ENCODE assay signal across 27 cellular contexts in the genomic region with DNA sequence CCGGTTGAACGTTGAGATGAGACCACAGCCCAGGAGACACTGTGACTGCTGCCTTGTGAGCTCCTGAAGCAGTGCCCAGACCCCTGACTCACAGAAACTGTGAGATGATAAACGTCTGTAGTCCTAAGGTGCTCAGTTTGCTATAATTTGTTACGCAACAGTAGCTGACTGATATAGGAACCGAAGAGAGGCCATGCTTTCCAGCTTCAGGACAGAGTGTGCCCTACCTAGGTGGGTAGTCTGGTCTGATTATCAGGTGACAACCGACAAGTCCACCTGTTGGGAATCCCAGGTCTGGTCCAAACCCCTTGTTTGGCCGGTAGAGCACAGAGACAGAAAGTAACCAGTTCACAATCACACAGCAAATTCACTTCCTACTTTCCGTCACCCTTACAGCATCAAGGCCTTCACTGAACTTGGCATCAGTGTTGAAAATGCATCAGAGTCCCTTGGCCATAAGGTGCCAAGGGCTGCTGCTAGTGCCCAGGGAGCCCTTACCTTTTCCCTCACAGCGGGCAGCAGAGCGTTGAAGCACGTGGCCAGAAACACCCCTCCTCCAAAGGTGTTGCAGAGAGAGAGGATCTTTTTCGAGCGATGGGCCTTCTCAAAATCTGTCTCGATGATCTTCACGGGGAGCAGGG. TPM values are rescaled to one million over a fixed set of nuclear protein-coding genes. Genes with fewer than 3 reads are reported as not detected.
DNase-seq lines count a peak whose midpoint lies in the region; ATAC-seq, FAIRE-seq and TF ChIP-seq lines count a peak whose summit lies in the region.
"Had no signal": no experiment of that assay in that cellular context is flagged by ENCODE, and none has a peak within 500 bp of the region (broad histone marks: within the 10 kb centered on the region; RNA-seq: fewer than 3 reads in every experiment).

No MANE protein-coding gene starts in this region.

- peaks cover 19% of the 10 kb centered on the region for H4K20me1 ChIP-seq in K562 (replicated peaks; ENCODE audit: control insufficient read depth, insufficient read depth, low read length)

- H3K9me1 ChIP-seq in K562 (ENCODE audit: control insufficient read depth, insufficient read depth, low read length): no peaks in the 10 kb centered on the region

- DNase-seq in K562 (ENCODE audit: extremely low read depth in 1 of 4, low spot score in 3 of 4): no peak
- no peak for DNase-seq in NCI-H2107 treated with DMSO at 0.1 percent for 48 hours (lab: John Stamatoyannopoulos, UW; ENCODE audit: unreplicated experiment)
- no peak for DNase-seq in NCI-H1436 treated with DMSO at 0.1 percent for 48 hours (lab: John Stamatoyannopoulos, UW)
- DNase-seq: activated CD4-positive, alpha-beta T cell treated with anti-CD3 and anti-CD28 coated beads, Interleukin-2, amount 50 U/mL, for 48 hours; activated CD4-positive, CD25-positive, alpha-beta regulatory T cell treated with anti-CD3 and anti-CD28 coated beads, Interleukin-2, amount 50 U/mL, for 72 hours; activated CD8-positive, alpha-beta memory T cell treated with anti-CD3 and anti-CD28 coated beads, Interleukin-2, amount 50 U/mL, for 4 hours; activated naive CD4-positive, alpha-beta T cell treated with anti-CD3 and anti-CD28 coated beads, Interleukin-2, amount 10 ng/mL, durations not matched to agents 7 days and 5 days; amygdala; DMS79; GDM1; H7; hippocampal formation; naive thymus-derived CD4-positive, alpha-beta T cell; NCI-H1417 treated with DMSO at 0.1 percent for 48 hours; NCI-H2081; NCI-H226; pancreas; Peyer's patch; SHP77 treated with DMSO at 0.1 percent for 48 hours; stimulated activated naive B cell treated with anti-CD40 and anti-IgM and Interleukin-4, amounts not matched to agents 10 μg/mL and 1 μg/mL and 100 μg/mL, for 72 hours; substantia nigra had no signal

- TF ChIP-seq POLR2A in K562 (conservative IDR thresholded peaks at IDR 0.05): no peak

- no peak for TF ChIP-seq RAD21 in K562 (CRISPR knock-in tag; conservative IDR thresholded peaks at IDR 0.05 in 1 of 2, IDR thresholded peaks at IDR 0.05 in 1 of 2)

- H3K4me3 ChIP-seq in HEK293 (ENCODE audit: low read depth, low read length): no peak overlapping the region
- H3K4me3 ChIP-seq in K562: no peak overlapping the region
- H3K4me3 ChIP-seq in neutrophil (ENCODE audit: low read depth in 1 of 2, low read length in 1 of 2): peak overlapping the region; percentile 13 to 32
- H3K4me3 ChIP-seq: BLaER1 treated with 17β-estradiol and CSF1 and Interleukin-3, amounts not matched to agents 10 nM and 100 nM; lung; pancreas; Peyer's patch had no signal

- TF ChIP-seq CTCF in HEK293 (tag by site-specific recombination; IDR thresholded peaks at IDR 0.05) (no peak), K562 (IDR thresholded peaks at IDR 0.05 in 2 of 3, conservative IDR thresholded peaks at IDR 0.05 in 1 of 3; ENCODE audit: insufficient read depth in 2 of 3, low read depth in 1 of 3, low read length in 3 of 3) (no peak), neutrophil (IDR thresholded peaks at IDR 0.05) (no peak)

- H2AFZ ChIP-seq in K562 (ENCODE audit: low read depth, low read length): no peak overlapping the region

- FAIRE-seq in K562 (lab: Jason Lieb, UNC): no peak
- FAIRE-seq: colon, HTR-8/SVneo, pancreas had no signal

- TF ChIP-seq EP300 in K562 (IDR thresholded peaks at IDR 0.05; ENCODE audit: low read length): no peak

- peaks cover 49% of the 10 kb centered on the region for H3K79me2 ChIP-seq in K562 (ENCODE audit: control insufficient read depth, insufficient read depth, low read length)

- CTCF ChIA-PET in HEK293 (lab: Yijun Ruan, JAX): interaction anchor here (0.6 to 1.6 kb wide), 2 partner anchors 13 to 698 kb away, joined by 3 to 5 read pairs; no protein-coding TSS in a partner anchor
- CTCF ChIA-PET in K562 (lab: Yijun Ruan, JAX; ENCODE audit: low intra/inter-chr PET ratio): no interaction called here

- WGBS in K562 (ENCODE audit: insufficient coverage, low coverage, missing lambda C conversion rate): 95% methylated on average over 15 of the region's 15 CpGs

- POLR2A ChIA-PET in HEK293 (lab: Yijun Ruan, JAX) (interaction anchor here (0.6 to 1.0 kb wide), 2 partner anchors 47 to 67 kb away, joined by 3 read pairs; partner anchors contain the start of gene SGTA), K562 (lab: Yijun Ruan, JAX) (interaction anchor here (0.6 to 1.8 kb wide), 3 partner anchors 9 to 79 kb away, joined by 3 to 8 read pairs (median 3); no protein-coding TSS in a partner anchor)

- in situ Hi-C loops in K562 (cut with MboI): no loop called here

- no peaks in the 10 kb centered on the region for H3K4me1 ChIP-seq in HEK293 (ENCODE audit: control insufficient read depth, insufficient read depth, low read length)
- H3K4me1 ChIP-seq in K562 (replicated peaks in 1 of 2; ENCODE audit: control insufficient read depth in 2 of 2, insufficient read depth in 2 of 2, low read length in 2 of 2): peaks cover 5 to 34% of the 10 kb centered on the region in 2 experiments; a peak in 3 of 5 replicates
- peaks cover 37 to 42% of the 10 kb centered on the region in 2 experiments for H3K4me1 ChIP-seq in neutrophil (ENCODE audit: control insufficient read depth in 1 of 2, insufficient read depth in 1 of 2, low read depth in 1 of 2, low read length in 1 of 2)

- intact Hi-C loops in K562 (cut with micrococcal nuclease): no loop called here

- H3K27me3 ChIP-seq in K562 (ENCODE audit: control insufficient read depth in 2 of 2, insufficient read depth in 2 of 2, low read length in 2 of 2): peaks cover 3 to 7% of the 10 kb centered on the region in 2 experiments; a peak in 3 of 5 replicates
- peaks cover 17% of the 10 kb centered on the region for H3K27me3 ChIP-seq in neutrophil
- H3K27me3 ChIP-seq: BLaER1 treated with 17β-estradiol and CSF1 and Interleukin-3, amounts not matched to agents 10 nM and 100 nM; pancreas; Peyer's patch had no signal

- H3K9ac ChIP-seq in K562 (ENCODE audit: insufficient read depth in 1 of 2, low read depth in 2 of 2, low read length in 2 of 2): peak overlapping the region in 1 of 2 experiments; percentile 37; a peak in 1 of 4 replicates
- H3K9ac ChIP-seq: BLaER1 treated with 17β-estradiol and CSF1 and Interleukin-3, amounts not matched to agents 10 nM and 100 nM had no signal

- H3K36me3 ChIP-seq in HEK293 (ENCODE audit: control insufficient read depth in 2 of 2, insufficient read depth in 1 of 2, low read length in 2 of 2) (peaks cover 0 to 50% of the 10 kb centered on the region in 2 experiments; a peak in 2 of 3 replicates), K562 (ENCODE audit: control insufficient read depth, insufficient read depth, low read length) (peaks cover 64% of the 10 kb centered on the region), neutrophil (peaks cover 39% of the 10 kb centered on the region)

- H3K4me2 ChIP-seq in K562 (ENCODE audit: insufficient read depth, low read length): no peak overlapping the region; the same call in 1 of the 2 replicates

- no TSS peak for BruUV-seq in K562 (replicated peaks; lab: Mats Ljungman, UMichigan)

- no peak overlapping the region for H3K27ac ChIP-seq in HEK293 (ENCODE audit: extremely low read depth, low read depth, low read length)
- no peak overlapping the region; the same call in 2 of the 3 replicates for H3K27ac ChIP-seq in K562 (ENCODE audit: extremely low read depth, low read depth, low read length)
- H3K27ac ChIP-seq in neutrophil: peak overlapping the region; percentile 70
- H3K27ac ChIP-seq: BLaER1 treated with 17β-estradiol and CSF1 and Interleukin-3, amounts not matched to agents 10 nM and 100 nM; pancreas; Peyer's patch had no signal

- H3K9me3 ChIP-seq in HEK293 (ENCODE audit: control insufficient read depth, insufficient read depth, low read depth, low read length): no peaks in the 10 kb centered on the region
- peaks cover 6% of the 10 kb centered on the region; the same call in 1 of the 2 replicates for H3K9me3 ChIP-seq in K562 (replicated peaks; ENCODE audit: control insufficient read depth, insufficient read depth, low read depth, low read length)
- no peaks in the 10 kb centered on the region for H3K9me3 ChIP-seq in neutrophil
- H3K9me3 ChIP-seq: pancreas, Peyer's patch had no signal

- no peak for ATAC-seq in K562
- ATAC-seq: naive thymus-derived CD4-positive, alpha-beta T cell; pancreas; stimulated activated naive B cell treated with anti-CD40 and anti-IgM and Interleukin-4, amounts not matched to agents 10 μg/mL and 1 μg/mL and 100 μg/mL, for 72 hours had no signal

RNA-seq across cellular contexts. Expression of gene SLC39A3, which starts 3.1 kb away (rescaled TPM):
- 117 and 251 TPM in 2 replicates for total RNA-seq in K562 (2011; cell fraction: chromatin; rRNA removed; ENCODE audit: low replicate concordance)
- 298 and 302 TPM in 2 replicates for total RNA-seq in K562 (2011; cell fraction: nucleolus; rRNA removed)
- 179 and 217 TPM in 2 replicates for total RNA-seq in K562 (2011; cell fraction: nucleoplasm; rRNA removed)
- total RNA-seq in K562 (2014; rRNA removed) (161 and 172 TPM in 2 replicates), K562 (2014; rRNA removed; fragmentation: Illumina TruSeq; extraction: Trizol) (58.6 and 93.5 TPM in 2 replicates), K562 (2015; rRNA removed; fragmentation: Illumina TruSeq; extraction: Trizol) (87.1 and 91.3 TPM in 2 replicates), K562 (2021) (149 and 152 TPM in 2 replicates)
- polyA plus RNA-seq in K562 (2011; rRNA removed) (127 and 145 TPM in 2 replicates), K562 (2014; fragmentation: Illumina TruSeq; extraction: Trizol) (215 and 268 TPM in 2 replicates), K562 (2014; fragmentation: Nextera tagmentation; extraction: Ambion mirVana) (1 to 10 TPM; 2.3 to 3.6 TPM), K562 (2014; rRNA removed) (165 and 173 TPM in 2 replicates)
- 193 and 267 TPM in 2 replicates for polyA plus RNA-seq in K562 (2011; cell fraction: cytosol; rRNA removed)
- polyA plus RNA-seq in K562 (2011; cell fraction: nucleus; rRNA removed): 120 and 140 TPM in 2 replicates
- polyA plus RNA-seq in K562 (2012): 107 and 221 TPM in 2 replicates
- 62.5 and 83.9 TPM in 2 replicates for polyA minus RNA-seq in K562 (2011; rRNA and poly(A)+ RNA removed)
- polyA minus RNA-seq in K562 (2011; cell fraction: cytosol; rRNA and poly(A)+ RNA removed): 76.8 and 77.8 TPM in 2 replicates
- 36.1 and 44.7 TPM in 2 replicates for polyA minus RNA-seq in K562 (2011; cell fraction: nucleus; rRNA and poly(A)+ RNA removed)

RNA-seq across cellular contexts. Expression of gene DIRAS1, which starts 15.5 kb away (rescaled TPM):
- 5.2 and 12.7 TPM in 2 replicates for total RNA-seq in K562 (2011; cell fraction: chromatin; rRNA removed; ENCODE audit: low replicate concordance)
- total RNA-seq in K562 (2011; cell fraction: nucleolus; rRNA removed): 5.7 and 6.5 TPM in 2 replicates
- total RNA-seq in K562 (2011; cell fraction: nucleoplasm; rRNA removed): 4.3 and 5.3 TPM in 2 replicates
- total RNA-seq in K562 (2014; rRNA removed) (2.2 and 3.3 TPM in 2 replicates), K562 (2014; rRNA removed; fragmentation: Illumina TruSeq; extraction: Trizol) (2.3 TPM in 2 replicates), K562 (2015; rRNA removed; fragmentation: Illumina TruSeq; extraction: Trizol) (2.9 and 3.3 TPM in 2 replicates), K562 (2021) (12.0 and 12.8 TPM in 2 replicates)
- polyA plus RNA-seq in K562 (2011; rRNA removed) (7.3 and 12.0 TPM in 2 replicates), K562 (2014; fragmentation: Illumina TruSeq; extraction: Trizol) (3.8 and 4.9 TPM in 2 replicates), K562 (2014; fragmentation: Nextera tagmentation; extraction: Ambion mirVana) (under 1 TPM; 0.11 to 0.18 TPM), K562 (2014; rRNA removed) (4.7 and 6.0 TPM in 2 replicates)
- 8.0 and 16.3 TPM in 2 replicates for polyA plus RNA-seq in K562 (2011; cell fraction: cytosol; rRNA removed)
- polyA plus RNA-seq in K562 (2011; cell fraction: nucleus; rRNA removed): 10.3 and 10.5 TPM in 2 replicates
- 5.1 and 7.3 TPM in 2 replicates for polyA plus RNA-seq in K562 (2012)
- 10.2 and 11.4 TPM in 2 replicates for polyA minus RNA-seq in K562 (2011; rRNA and poly(A)+ RNA removed)
- polyA minus RNA-seq in K562 (2011; cell fraction: cytosol; rRNA and poly(A)+ RNA removed): 8.0 and 8.7 TPM in 2 replicates
- polyA minus RNA-seq in K562 (2011; cell fraction: nucleus; rRNA and poly(A)+ RNA removed): 1.8 and 2.6 TPM in 2 replicates
- polyA plus RNA-seq: naive thymus-derived CD4-positive, alpha-beta T cell had no signal

RNA-seq across cellular contexts. Expression of gene GNG7, which starts 34.2 kb away (rescaled TPM):
- total RNA-seq in K562 (2011; cell fraction: chromatin; rRNA removed; ENCODE audit: low replicate concordance): 0.09 and 0.16 TPM in 2 replicates
- total RNA-seq in K562 (2011; cell fraction: nucleolus; rRNA removed): under 0.01 and 0.13 TPM in 2 replicates
- 0.15 TPM in 1 of 2 replicates, not detected in the other for total RNA-seq in K562 (2011; cell fraction: nucleoplasm; rRNA removed)
- total RNA-seq in K562 (2014; rRNA removed): 0.09 TPM in 1 of 2 replicates, not detected in the other
- total RNA-seq in K562 (2014; rRNA removed; fragmentation: Illumina TruSeq; extraction: Trizol): 0.04 TPM in 1 of 2 replicates, not detected in the other
- 0.04 TPM in 2 replicates for total RNA-seq in K562 (2015; rRNA removed; fragmentation: Illumina TruSeq; extraction: Trizol)
- total RNA-seq in K562 (2021): 0.11 and 0.20 TPM in 2 replicates
- polyA plus RNA-seq in K562 (2011; rRNA removed): 0.08 and 0.12 TPM in 2 replicates
- 0.15 and 0.27 TPM in 2 replicates for polyA plus RNA-seq in K562 (2011; cell fraction: cytosol; rRNA removed)
- polyA plus RNA-seq in K562 (2011; cell fraction: nucleus; rRNA removed): 0.04 and 0.22 TPM in 2 replicates
- polyA plus RNA-seq in K562 (2012): 0.10 and 0.53 TPM in 2 replicates
- polyA plus RNA-seq in K562 (2014; fragmentation: Illumina TruSeq; extraction: Trizol): 0.04 TPM in 2 replicates
- under 1 TPM in 1 of 2 experiments, not detected in 1; 0.01 TPM for polyA plus RNA-seq in K562 (2014; fragmentation: Nextera tagmentation; extraction: Ambion mirVana)
- 0.07 TPM in 1 of 2 replicates, not detected in the other for polyA plus RNA-seq in K562 (2014; rRNA removed)
- 0.03 TPM in 1 of 2 replicates, not detected in the other for polyA minus RNA-seq in K562 (2011; rRNA and poly(A)+ RNA removed)
- not detected in 2 replicates for polyA minus RNA-seq in K562 (2011; cell fraction: cytosol; rRNA and poly(A)+ RNA removed)
- not detected in 2 replicates for polyA minus RNA-seq in K562 (2011; cell fraction: nucleus; rRNA and poly(A)+ RNA removed)

RNA-seq across cellular contexts. Expression of gene SGTA, which starts 46.4 kb away (rescaled TPM):
- 53.5 and 114 TPM in 2 replicates for total RNA-seq in K562 (2011; cell fraction: chromatin; rRNA removed; ENCODE audit: low replicate concordance)
- total RNA-seq in K562 (2011; cell fraction: nucleolus; rRNA removed): 73.2 and 78.7 TPM in 2 replicates
- 57.0 and 59.8 TPM in 2 replicates for total RNA-seq in K562 (2011; cell fraction: nucleoplasm; rRNA removed)
- total RNA-seq in K562 (2014; rRNA removed): 73.2 and 106 TPM in 2 replicates
- 16.2 and 18.1 TPM in 2 replicates for total RNA-seq in K562 (2014; rRNA removed; fragmentation: Illumina TruSeq; extraction: Trizol)
- 49.9 and 50.8 TPM in 2 replicates for total RNA-seq in K562 (2015; rRNA removed; fragmentation: Illumina TruSeq; extraction: Trizol)
- total RNA-seq in K562 (2021): 106 and 110 TPM in 2 replicates
- 44.5 and 67.3 TPM in 2 replicates for polyA plus RNA-seq in K562 (2011; rRNA removed)
- 73.0 and 146 TPM in 2 replicates for polyA plus RNA-seq in K562 (2011; cell fraction: cytosol; rRNA removed)
- polyA plus RNA-seq in K562 (2011; cell fraction: nucleus; rRNA removed): 65.8 and 104 TPM in 2 replicates
- polyA plus RNA-seq in K562 (2012): 77.3 and 87.1 TPM in 2 replicates
- 72.3 and 101 TPM in 2 replicates for polyA plus RNA-seq in K562 (2014; fragmentation: Illumina TruSeq; extraction: Trizol)
- polyA plus RNA-seq in K562 (2014; fragmentation: Nextera tagmentation; extraction: Ambion mirVana): 1 to 10 TPM; 1.4 to 4.8 TPM
- polyA plus RNA-seq in K562 (2014; rRNA removed): 87.3 and 89.9 TPM in 2 replicates
- polyA minus RNA-seq in K562 (2011; rRNA and poly(A)+ RNA removed): 10.3 and 19.1 TPM in 2 replicates
- polyA minus RNA-seq in K562 (2011; cell fraction: cytosol; rRNA and poly(A)+ RNA removed): 38.4 and 40.7 TPM in 2 replicates
- 17.5 and 20.0 TPM in 2 replicates for polyA minus RNA-seq in K562 (2011; cell fraction: nucleus; rRNA and poly(A)+ RNA removed)

RNA-seq across cellular contexts. Expression of gene THOP1, which starts 48.6 kb away (rescaled TPM):
- 161 and 433 TPM in 2 replicates for total RNA-seq in K562 (2011; cell fraction: chromatin; rRNA removed; ENCODE audit: low replicate concordance)
- 163 and 178 TPM in 2 replicates for total RNA-seq in K562 (2011; cell fraction: nucleolus; rRNA removed)
- 128 and 148 TPM in 2 replicates for total RNA-seq in K562 (2011; cell fraction: nucleoplasm; rRNA removed)
- total RNA-seq in K562 (2014; rRNA removed) (255 and 325 TPM in 2 replicates), K562 (2014; rRNA removed; fragmentation: Illumina TruSeq; extraction: Trizol) (43.6 and 58.2 TPM in 2 replicates), K562 (2015; rRNA removed; fragmentation: Illumina TruSeq; extraction: Trizol) (97.6 and 106 TPM in 2 replicates), K562 (2021) (193 and 203 TPM in 2 replicates)
- polyA plus RNA-seq in K562 (2011; rRNA removed) (96.1 and 122 TPM in 2 replicates), K562 (2014; fragmentation: Illumina TruSeq; extraction: Trizol) (77.3 and 106 TPM in 2 replicates), K562 (2014; fragmentation: Nextera tagmentation; extraction: Ambion mirVana) (1 to 10 TPM; 1.3 to 2.0 TPM), K562 (2014; rRNA removed) (174 and 181 TPM in 2 replicates)
- polyA plus RNA-seq in K562 (2011; cell fraction: cytosol; rRNA removed): 93.4 and 185 TPM in 2 replicates
- 299 and 377 TPM in 2 replicates for polyA plus RNA-seq in K562 (2011; cell fraction: nucleus; rRNA removed)
- polyA plus RNA-seq in K562 (2012): 128 and 152 TPM in 2 replicates
- polyA minus RNA-seq in K562 (2011; rRNA and poly(A)+ RNA removed): 65.6 and 91.6 TPM in 2 replicates
- 90.0 and 90.6 TPM in 2 replicates for polyA minus RNA-seq in K562 (2011; cell fraction: cytosol; rRNA and poly(A)+ RNA removed)
- 35.1 and 68.2 TPM in 2 replicates for polyA minus RNA-seq in K562 (2011; cell fraction: nucleus; rRNA and poly(A)+ RNA removed)

Comparison
In these comparisons a context has a peak if more than half of its experiments do, and no peak if none do; other contexts are left out.
1. H3K4me3 ChIP-seq: peak in neutrophil (2 of 2); none in HEK293 (single experiment) and K562 (single experiment).